In the genomic region with DNA sequence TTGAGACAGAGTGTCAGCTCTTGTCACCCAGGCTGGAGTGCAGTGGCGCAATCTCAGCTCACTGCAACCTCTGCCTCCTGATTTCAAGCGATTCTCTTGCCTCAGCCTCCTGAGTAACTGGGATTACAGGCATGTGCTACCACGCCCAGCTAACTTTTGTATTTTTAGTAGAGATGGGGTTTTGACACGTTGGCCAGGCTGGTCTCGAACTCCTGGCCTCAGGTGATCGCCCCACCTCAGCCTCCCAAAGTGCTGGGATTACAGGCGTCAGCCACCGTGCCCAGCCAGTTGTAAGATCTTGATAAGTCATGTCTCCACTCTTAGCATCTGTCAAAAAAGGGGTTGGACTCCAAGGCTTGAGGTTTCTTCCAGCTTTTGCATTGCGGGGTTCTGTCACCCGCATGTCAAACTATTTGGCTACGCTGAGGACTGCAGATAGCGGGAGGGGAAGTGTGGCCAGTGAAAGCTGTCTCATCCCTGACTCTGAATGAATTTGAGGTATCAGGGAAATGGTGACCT, we compare ENCODE assay signal across 2 cellular contexts. TPM values are rescaled to one million over a fixed set of nuclear protein-coding genes. Genes with fewer than 3 reads are reported as not detected.
"Had no signal": no experiment of that assay in that cellular context is flagged by ENCODE, and none has a peak within 500 bp of the region (broad histone marks: within the 10 kb centered on the region; RNA-seq: fewer than 3 reads in every experiment).

No MANE protein-coding gene starts in this region.

RNA-seq across cellular contexts. Expression of gene RHCE, which starts 50.8 kb away (rescaled TPM):
- total RNA-seq: activated B cell treated with CpG ODN at 0.5 μM for 24 hours, epithelial cell of proximal tubule had no signal
